In the genomic region with DNA sequence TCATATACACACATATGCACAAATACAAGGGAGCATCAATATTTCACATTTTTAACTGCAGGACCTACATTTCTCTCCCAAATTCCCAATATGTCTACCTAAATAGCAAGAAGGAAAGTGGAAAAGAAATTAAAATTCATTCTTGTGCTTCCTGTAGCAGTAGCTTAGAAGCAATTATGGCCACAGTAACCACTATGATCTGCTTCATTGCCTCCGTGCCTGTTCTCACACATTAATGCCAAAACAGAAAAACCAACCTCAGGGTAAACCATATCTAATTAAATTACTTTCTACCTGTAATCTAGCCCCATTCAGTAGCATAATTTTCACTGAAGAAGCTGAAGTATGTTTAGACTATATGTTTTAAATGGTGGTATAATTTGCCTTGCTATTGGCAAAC, we compare ENCODE assay signal across 20 cellular contexts. TPM values are rescaled to one million over a fixed set of nuclear protein-coding genes. Genes with fewer than 3 reads are reported as not detected.
DNase-seq lines count a peak whose midpoint lies in the region; ATAC-seq, FAIRE-seq and TF ChIP-seq lines count a peak whose summit lies in the region.
"Had no signal": no experiment of that assay in that cellular context is flagged by ENCODE, and none has a peak within 500 bp of the region (broad histone marks: within the 10 kb centered on the region; RNA-seq: fewer than 3 reads in every experiment).

No MANE protein-coding gene starts in this region.

- no peak overlapping the region for H3K27ac Mint-ChIP-seq in activated CD8-positive, alpha-beta T cell treated with anti-CD3 and anti-CD28 coated beads, Interleukin-2, amount 10 ng/mL, durations not matched to agents 7 days and 5 days
- H3K27ac Mint-ChIP-seq: CD14-positive monocyte; CD4-positive, alpha-beta memory T cell had no signal

- peak overlapping the region in 9 of 11 experiments; percentile 6 to 61 (median 35); a peak in 16 of 22 replicates for H3K4me2 ChIP-seq in BLaER1 treated with 17β-estradiol and CSF1 and Interleukin-3, amounts not matched to agents 10 nM and 100 nM
- peak overlapping the region; percentile 3 for H3K4me2 ChIP-seq in Loucy (ENCODE audit: low read depth, low read length, poor library complexity, severe bottlenecking)

- CTCF ChIA-PET in activated CD8-positive, alpha-beta T cell treated with anti-CD3 and anti-CD28 coated beads, Interleukin-2, amount 10 ng/mL, durations not matched to agents 7 days and 5 days (lab: Charles Lee): interaction anchor here (1.4 kb wide), 2 partner anchors 25 to 97 kb away, joined by 4 read pairs; no protein-coding TSS in a partner anchor

- POLR2A ChIA-PET in activated CD8-positive, alpha-beta T cell treated with anti-CD3 and anti-CD28 coated beads, Interleukin-2, amount 10 ng/mL, durations not matched to agents 7 days and 5 days (lab: Charles Lee): no interaction called here

- no peak overlapping the region for H3K4me3 ChIP-seq in BLaER1 treated with 17β-estradiol and CSF1 and Interleukin-3, amounts not matched to agents 10 nM and 100 nM
- H3K4me3 ChIP-seq in Loucy (ENCODE audit: low read length, poor library complexity, severe bottlenecking): no peak overlapping the region
- H3K4me3 ChIP-seq: K562 had no signal

- no peaks in the 10 kb centered on the region for H3K27me3 ChIP-seq in BLaER1 treated with 17β-estradiol and CSF1 and Interleukin-3, amounts not matched to agents 10 nM and 100 nM
- no peaks in the 10 kb centered on the region for H3K27me3 ChIP-seq in Loucy (ENCODE audit: insufficient read depth, low read length, poor library complexity, severe bottlenecking)

- H3K9me3 ChIP-seq in BLaER1 treated with 17β-estradiol and CSF1 and Interleukin-3, amounts not matched to agents 10 nM and 100 nM (replicated peaks in 1 of 11): no peaks in the 10 kb centered on the region
- H3K9me3 ChIP-seq in Loucy (ENCODE audit: insufficient read depth, low read depth, low read length): no peaks in the 10 kb centered on the region
- H3K9me3 ChIP-seq: BE2C had no signal

- no peak overlapping the region for H2AFZ ChIP-seq in Loucy (ENCODE audit: low read length)

- TF ChIP-seq CTCF in Loucy (conservative IDR thresholded peaks at IDR 0.05; ENCODE audit: low read length): no peak

- H3K4me3 Mint-ChIP-seq in activated CD8-positive, alpha-beta T cell treated with anti-CD3 and anti-CD28 coated beads, Interleukin-2, amount 10 ng/mL, durations not matched to agents 7 days and 5 days: no peak overlapping the region
- H3K4me3 Mint-ChIP-seq: CD14-positive monocyte; CD4-positive, alpha-beta memory T cell had no signal

- no peaks in the 10 kb centered on the region for H3K79me2 ChIP-seq in Loucy (ENCODE audit: insufficient read depth, low read length)

- H3K9me3 Mint-ChIP-seq in activated CD8-positive, alpha-beta T cell treated with anti-CD3 and anti-CD28 coated beads, Interleukin-2, amount 10 ng/mL, durations not matched to agents 7 days and 5 days (ENCODE audit: insufficient read depth): no peaks in the 10 kb centered on the region
- H3K9me3 Mint-ChIP-seq: CD14-positive monocyte; CD4-positive, alpha-beta memory T cell had no signal

- H3K27me3 Mint-ChIP-seq in activated CD8-positive, alpha-beta T cell treated with anti-CD3 and anti-CD28 coated beads, Interleukin-2, amount 10 ng/mL, durations not matched to agents 7 days and 5 days (ENCODE audit: low read depth): no peaks in the 10 kb centered on the region
- H3K27me3 Mint-ChIP-seq: CD4-positive, alpha-beta memory T cell had no signal

- H3K36me3 Mint-ChIP-seq in activated CD8-positive, alpha-beta T cell treated with anti-CD3 and anti-CD28 coated beads, Interleukin-2, amount 10 ng/mL, durations not matched to agents 7 days and 5 days (ENCODE audit: low read depth): peaks cover 37% of the 10 kb centered on the region

- DNase-seq in GM18507 (ENCODE audit: extremely low spot score, insufficient read length, low read depth) (no peak), left kidney (ENCODE audit: low read depth, low spot score) (peak; percentile 12), ecto neural progenitor cell (ENCODE audit: low spot score) (no peak), SKM-1 (lab: John Stamatoyannopoulos, UW; ENCODE audit: unreplicated experiment) (no peak)
- DNase-seq in activated CD8-positive, alpha-beta T cell treated with anti-CD3 and anti-CD28 coated beads, Interleukin-2, amount 10 ng/mL, durations not matched to agents 7 days and 5 days: no peak
- DNase-seq: BE2C; CD4-positive, alpha-beta memory T cell; DMS153; DMS79 treated with DMSO at 0.1 percent for 48 hours; GF-D8; HCEC 1CT; IMR-90; Karpas-422 had no signal

- no peak overlapping the region for H3K27ac ChIP-seq in BLaER1 treated with 17β-estradiol and CSF1 and Interleukin-3, amounts not matched to agents 10 nM and 100 nM

- H3F3A ChIP-seq in Loucy (ENCODE audit: low read depth): no peaks in the 10 kb centered on the region

- FAIRE-seq in GM18507 (lab: Jason Lieb, UNC): peak; percentile 31
- FAIRE-seq: H1, HTR-8/SVneo, K562 had no signal

- H3K9ac ChIP-seq in BLaER1 treated with 17β-estradiol and CSF1 and Interleukin-3, amounts not matched to agents 10 nM and 100 nM: no peak overlapping the region
- no peak overlapping the region for H3K9ac ChIP-seq in Loucy (ENCODE audit: low read depth, low read length, poor library complexity, severe bottlenecking)

- no peak for ATAC-seq in activated CD8-positive, alpha-beta T cell treated with anti-CD3 and anti-CD28 coated beads, Interleukin-2, amount 10 ng/mL, durations not matched to agents 7 days and 5 days
- no peak for ATAC-seq in HG02678 (IDR thresholded peaks at IDR 0.05; ENCODE audit: unreplicated experiment)
- ATAC-seq: K562 had no signal

- H4K20me1 ChIP-seq in BLaER1 treated with 17β-estradiol and CSF1 and Interleukin-3, amounts not matched to agents 10 nM and 100 nM: no peaks in the 10 kb centered on the region; a peak in 1 of 22 replicates
- no peaks in the 10 kb centered on the region for H4K20me1 ChIP-seq in Loucy (ENCODE audit: insufficient read depth, low read length, poor library complexity, severe bottlenecking)

- H3K9me2 ChIP-seq in Loucy (replicated peaks; ENCODE audit: low read depth, low read length): no peaks in the 10 kb centered on the region

- H3K36me3 ChIP-seq in BLaER1 treated with 17β-estradiol and CSF1 and Interleukin-3, amounts not matched to agents 10 nM and 100 nM: peaks cover 12 to 81% (median 33%) of the 10 kb centered on the region in 11 experiments; a peak in 19 of 22 replicates
- H3K36me3 ChIP-seq in Loucy (ENCODE audit: insufficient read depth, low read length): peaks cover 16% of the 10 kb centered on the region; the same call in 1 of the 2 replicates
- H3K36me3 ChIP-seq: BE2C had no signal

- H3K4me1 Mint-ChIP-seq in activated CD8-positive, alpha-beta T cell treated with anti-CD3 and anti-CD28 coated beads, Interleukin-2, amount 10 ng/mL, durations not matched to agents 7 days and 5 days (ENCODE audit: low read depth): no peaks in the 10 kb centered on the region
- H3K4me1 Mint-ChIP-seq: CD14-positive monocyte; CD4-positive, alpha-beta memory T cell had no signal

- H3K4me1 ChIP-seq in BLaER1 treated with 17β-estradiol and CSF1 and Interleukin-3, amounts not matched to agents 10 nM and 100 nM: peaks cover 0 to 14% (median 11%) of the 10 kb centered on the region in 10 experiments; a peak in 15 of 20 replicates
- peaks cover 13% of the 10 kb centered on the region for H3K4me1 ChIP-seq in Loucy (ENCODE audit: insufficient read depth, low read length, poor library complexity, severe bottlenecking)
- H3K4me1 ChIP-seq: BE2C had no signal

RNA-seq across cellular contexts. Expression of gene HYCC1, which starts 55.2 kb away (rescaled TPM):
- total RNA-seq in activated CD8-positive, alpha-beta T cell treated with anti-CD3 and anti-CD28 coated beads, Interleukin-2, amount 10 ng/mL, durations not matched to agents 7 days and 5 days: 10 to 100 TPM; 74.2 to 79.6 TPM
